Comparison of ENCODE assay signal across 9 cellular contexts in the genomic region with DNA sequence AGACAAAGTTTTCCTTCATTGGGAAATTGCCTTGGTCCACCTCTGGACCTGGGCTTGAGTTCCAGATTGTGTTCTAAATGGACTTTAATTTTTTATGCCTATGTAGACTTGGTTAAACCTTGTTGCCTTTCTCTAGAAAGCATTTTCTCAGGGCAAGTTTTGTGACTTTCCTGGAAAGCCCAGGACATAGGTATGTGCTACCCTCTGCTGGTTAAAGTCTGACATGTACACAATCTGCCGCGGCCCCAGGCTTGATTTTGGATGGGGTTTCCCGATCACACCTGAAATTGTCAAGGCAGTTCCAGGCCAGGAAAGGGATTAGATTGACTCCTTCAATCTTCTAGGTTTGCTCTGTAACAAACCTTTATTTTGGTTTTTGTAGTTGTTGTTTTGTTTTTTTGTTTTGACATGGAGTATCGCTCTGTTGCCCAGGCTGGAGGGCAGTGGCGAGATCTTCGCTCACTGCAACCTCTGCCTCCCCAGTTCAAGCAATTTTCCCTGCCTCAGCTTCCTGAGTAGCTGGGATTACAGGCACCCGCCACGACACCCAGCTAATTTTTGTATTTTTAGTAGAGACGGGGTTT. TPM values are rescaled to one million over a fixed set of nuclear protein-coding genes. Genes with fewer than 3 reads are reported as not detected.
DNase-seq lines count a peak whose midpoint lies in the region; ATAC-seq, FAIRE-seq and TF ChIP-seq lines count a peak whose summit lies in the region.
"Had no signal": no experiment of that assay in that cellular context is flagged by ENCODE, and none has a peak within 500 bp of the region (broad histone marks: within the 10 kb centered on the region; RNA-seq: fewer than 3 reads in every experiment).

No MANE protein-coding gene starts in this region.

- intact Hi-C loops in Right ventricle myocardium inferior (cut with DNase I) = loop anchor here (1.0 kb wide), 1 partner anchor 81 kb away; no protein-coding TSS in a partner anchor
- intact Hi-C loops in cardiac septum (cut with DNase I) = loop anchor here (2.0 kb wide), 2 partner anchors 68 to 80 kb away; no protein-coding TSS in a partner anchor
- intact Hi-C loops in breast epithelium (cut with DNase I; ENCODE audit: low total_unique reads) = loop anchor here (10.0 kb wide), 1 partner anchor 78 kb away; no protein-coding TSS in a partner anchor
- intact Hi-C loops in kidney (cut with DNase I) = no loop called here

- H3K4me3 ChIP-seq in breast epithelium (no peak overlapping the region), kidney (ENCODE audit: low read length in 2 of 2) (no peak overlapping the region)

- no peak for TF ChIP-seq POLR2A in breast epithelium (IDR thresholded peaks at IDR 0.05)

- H3K36me3 ChIP-seq in breast epithelium (no peaks in the 10 kb centered on the region), kidney (ENCODE audit: control insufficient read depth in 1 of 2, insufficient read depth in 2 of 2, low read length in 2 of 2) (no peaks in the 10 kb centered on the region)

- ATAC-seq in Right ventricle myocardium inferior (peak; percentile 78), HG03469 (IDR thresholded peaks at IDR 0.05; ENCODE audit: unreplicated experiment) (no peak)

- H3K4me1 ChIP-seq in breast epithelium (no peaks in the 10 kb centered on the region), kidney (ENCODE audit: control insufficient read depth in 1 of 2, insufficient read depth in 1 of 2, low read depth in 1 of 2, low read length in 2 of 2) (no peaks in the 10 kb centered on the region)

- H3K9me3 ChIP-seq in breast epithelium (no peaks in the 10 kb centered on the region), kidney (ENCODE audit: control insufficient read depth in 1 of 2, low read length in 2 of 2) (no peaks in the 10 kb centered on the region)

- no peak for DNase-seq in Right ventricle myocardium inferior (ENCODE audit: missing footprints)
- DNase-seq in cardiac septum (ENCODE audit: low spot score) = no peak
- DNase-seq in HT1080 (ENCODE audit: low read depth) = peak; percentile 46
- peak; percentile 34 for DNase-seq in SHP77 treated with DMSO at 0.1 percent for 48 hours (lab: John Stamatoyannopoulos, UW)
- no peak for DNase-seq in breast epithelium (ENCODE audit: low spot score in 2 of 2)
- DNase-seq in kidney = no peak
- DNase-seq in stimulated activated CD8-positive, alpha-beta memory T cell treated with anti-CD3 and anti-CD28 coated beads, Interleukin-4, amount 100 ng/mL, for 24 hours (ENCODE audit: low read depth) = peak; percentile 2

- no peak for FAIRE-seq in kidney (lab: Jason Lieb, UNC)

- H3K27ac ChIP-seq in breast epithelium = no peak overlapping the region
- H3K27ac ChIP-seq in kidney (ENCODE audit: low read depth in 2 of 2, low read length in 2 of 2) = no peak overlapping the region

- no peak overlapping the region for H3K9ac ChIP-seq in kidney (ENCODE audit: low read length in 2 of 2)

- H3K27me3 ChIP-seq in breast epithelium = no peaks in the 10 kb centered on the region

- TF ChIP-seq CTCF in breast epithelium (IDR thresholded peaks at IDR 0.05) (peak; percentile 38 to 65 (median 62)), kidney (IDR thresholded peaks at IDR 0.05; ENCODE audit: borderline replicate concordance, extremely low read depth, insufficient read depth) (peak; percentile 68)

RNA-seq across cellular contexts. Expression of a gene that starts 14.1 kb away (rescaled TPM):
- total RNA-seq in Right ventricle myocardium inferior = not detected
- total RNA-seq in cardiac septum = not detected
- total RNA-seq in HT1080 (2014; rRNA removed; shearing (Covaris generic)) = 1.2 and 1.6 TPM in 2 replicates
- polyA plus RNA-seq in HT1080 (2015; cell fraction: cytosol; rRNA removed) = 1.0 and 2.1 TPM in 2 replicates
- polyA plus RNA-seq in HT1080 (2015; cell fraction: nucleus; rRNA removed) = 1.6 and 3.3 TPM in 2 replicates
- total RNA-seq in breast epithelium = 1 to 10 TPM in 2 of 3 donors, not detected in 1; 2.1 to 2.9 TPM
- total RNA-seq in kidney = 1.8 TPM
- polyA plus RNA-seq in kidney (ENCODE audit: insufficient read depth, low read depth, low replicate concordance) = 2.2 TPM

RNA-seq across cellular contexts. Expression of a gene that starts 35.6 kb away (rescaled TPM):
- not detected for total RNA-seq in Right ventricle myocardium inferior
- not detected for total RNA-seq in cardiac septum
- total RNA-seq in HT1080 (2014; rRNA removed; shearing (Covaris generic)) = not detected in 2 replicates
- polyA plus RNA-seq in HT1080 (2015; cell fraction: cytosol; rRNA removed) = not detected in 2 replicates
- not detected in 2 replicates for polyA plus RNA-seq in HT1080 (2015; cell fraction: nucleus; rRNA removed)
- total RNA-seq in breast epithelium = 1 to 10 TPM in 2 of 3 donors, under 1 TPM in 1; 0.33 to 5.6 (median 3.5) TPM
- not detected for total RNA-seq in kidney
- polyA plus RNA-seq in kidney (ENCODE audit: insufficient read depth, low read depth, low replicate concordance) = not detected
- total RNA-seq: urinary bladder had no signal

RNA-seq across cellular contexts. Expression of a gene that starts 54.4 kb away (rescaled TPM):
- total RNA-seq in Right ventricle myocardium inferior (232 TPM), cardiac septum (193 TPM), breast epithelium (100 to 1,000 TPM in 1 of 3 donors, 10 to 100 TPM in 2; 55.0 to 200 (median 57.4) TPM), kidney (93.8 TPM)
- 112 and 123 TPM in 2 replicates for total RNA-seq in HT1080 (2014; rRNA removed; shearing (Covaris generic))
- polyA plus RNA-seq in HT1080 (2015; cell fraction: cytosol; rRNA removed) = 139 and 147 TPM in 2 replicates
- polyA plus RNA-seq in HT1080 (2015; cell fraction: nucleus; rRNA removed) = 122 and 128 TPM in 2 replicates
- polyA plus RNA-seq in kidney (ENCODE audit: insufficient read depth, low read depth, low replicate concordance) = 183 TPM

Comparison
In these comparisons a context has a peak if more than half of its experiments do, and no peak if none do; other contexts are left out.
1. DNase-seq: peak in HT1080 (single experiment), SHP77 treated with DMSO at 0.1 percent for 48 hours (single experiment) and stimulated activated CD8-positive, alpha-beta memory T cell treated with anti-CD3 and anti-CD28 coated beads, Interleukin-4, amount 100 ng/mL, for 24 hours (single experiment); none in Right ventricle myocardium inferior (single experiment), cardiac septum (single experiment), breast epithelium (0 of 2) and kidney (single experiment).